Comparison of ENCODE assay signal across 24 cellular contexts in genomic region chr2:200264631-200265030, GRCh38. TPM values are rescaled to one million over a fixed set of nuclear protein-coding genes. Genes with fewer than 3 reads are reported as not detected.
A peak's percentile ranks its signal among the peaks of the same experiment; 100 is the strongest.
DNase-seq lines count a peak whose midpoint lies in the region; ATAC-seq, FAIRE-seq and TF ChIP-seq lines count a peak whose summit lies in the region.
"Had no signal": no experiment of that assay in that cellular context is flagged by ENCODE, and none has a peak within 500 bp of the region (broad histone marks: within the 10 kb centered on the region; RNA-seq: fewer than 3 reads in every experiment).

No MANE protein-coding gene starts in this region.

- no peak for FAIRE-seq in bronchial epithelial cell (lab: Jason Lieb, UNC)
- FAIRE-seq in HTR-8/SVneo (lab: Jason Lieb, UNC): no peak
- FAIRE-seq: A204.1, D721Med, G401.6, GM12891, GM19239 had no signal

- H3K27me3 ChIP-seq in bronchial epithelial cell (ENCODE audit: control insufficient read depth, insufficient read depth, low read length) (no peaks in the 10 kb centered on the region), foreskin keratinocyte (no peaks in the 10 kb centered on the region)
- H3K27me3 ChIP-seq: BE2C, BLaER1 had no signal

- H3K36me3 ChIP-seq in bronchial epithelial cell (ENCODE audit: control insufficient read depth, insufficient read depth, low read length): no peaks in the 10 kb centered on the region
- H3K36me3 ChIP-seq: BE2C, BLaER1 had no signal

- no peak for TF ChIP-seq CTCF in RWPE1 (conservative IDR thresholded peaks at IDR 0.05; ENCODE audit: low read depth)
- TF ChIP-seq CTCF in bronchial epithelial cell (IDR thresholded peaks at IDR 0.05; ENCODE audit: insufficient read depth, low read length, severe bottlenecking): no peak
- TF ChIP-seq CTCF in foreskin keratinocyte (conservative IDR thresholded peaks at IDR 0.05): no peak

- no peak overlapping the region for H3K4me3 ChIP-seq in bronchial epithelial cell (ENCODE audit: low read depth, low read length)
- H3K4me3 ChIP-seq: BLaER1 had no signal

- CTCF ChIA-PET in RWPE1 (lab: Yijun Ruan, JAX): no interaction called here

- POLR2A ChIA-PET in RWPE1 (lab: Yijun Ruan, JAX; ENCODE audit: low non-redundant PET): no interaction called here

- DNase-seq in HPDE6-E6E7 (ENCODE audit: extremely low spot score): peak; percentile 22
- DNase-seq in RWPE1 (ENCODE audit: low spot score): peak; percentile 45
- DNase-seq in bronchial epithelial cell (ENCODE audit: low read depth): peak; percentile 88
- DNase-seq in foreskin keratinocyte: peak; percentile 42 to 75
- DNase-seq in NCI-H1048 (lab: John Stamatoyannopoulos, UW): no peak
- no peak for DNase-seq in HTR-8/SVneo (ENCODE audit: insufficient read length, low spot score)
- DNase-seq: 8988T; ACHN; BE2C; C1 segment of cervical spinal cord; Caco-2; Calu3; CD4-positive, alpha-beta memory T cell; CD4-positive, CD25-positive, alpha-beta regulatory T cell; DMS79 treated with DMSO at 0.1 percent for 48 hours; GF-D8 had no signal

- peaks cover 17% of the 10 kb centered on the region for H3K4me1 ChIP-seq in foreskin keratinocyte
- H3K4me1 ChIP-seq: BE2C, BLaER1 had no signal

- ATAC-seq in foreskin keratinocyte (peak; percentile 87), HG02870 (IDR thresholded peaks at IDR 0.05; ENCODE audit: unreplicated experiment) (no peak), GM19452 (IDR thresholded peaks at IDR 0.05; ENCODE audit: unreplicated experiment) (no peak)

- H3K27ac ChIP-seq in RWPE1 (no peak overlapping the region), foreskin keratinocyte (no peak overlapping the region)
- H3K27ac ChIP-seq: BLaER1 had no signal

RNA-seq across cellular contexts. Expression of gene SPATS2L, which starts 41.9 kb away (rescaled TPM):
- total RNA-seq in bronchial epithelial cell: 37.6 and 56.3 TPM in 2 replicates
- 98.8 and 105 TPM in 2 replicates for total RNA-seq in foreskin keratinocyte
- polyA plus RNA-seq in foreskin keratinocyte: 69.0 and 81.8 TPM in 2 replicates

Comparison
In these comparisons a context has a peak if more than half of its experiments do, and no peak if none do; other contexts are left out.
1. DNase-seq: peak in HPDE6-E6E7 (single experiment), RWPE1 (single experiment), bronchial epithelial cell (single experiment) and foreskin keratinocyte (2 of 2); none in NCI-H1048 (single experiment) and HTR-8/SVneo (single experiment).